Comparison of ENCODE assay signal across 9 cellular contexts in the genomic region with DNA sequence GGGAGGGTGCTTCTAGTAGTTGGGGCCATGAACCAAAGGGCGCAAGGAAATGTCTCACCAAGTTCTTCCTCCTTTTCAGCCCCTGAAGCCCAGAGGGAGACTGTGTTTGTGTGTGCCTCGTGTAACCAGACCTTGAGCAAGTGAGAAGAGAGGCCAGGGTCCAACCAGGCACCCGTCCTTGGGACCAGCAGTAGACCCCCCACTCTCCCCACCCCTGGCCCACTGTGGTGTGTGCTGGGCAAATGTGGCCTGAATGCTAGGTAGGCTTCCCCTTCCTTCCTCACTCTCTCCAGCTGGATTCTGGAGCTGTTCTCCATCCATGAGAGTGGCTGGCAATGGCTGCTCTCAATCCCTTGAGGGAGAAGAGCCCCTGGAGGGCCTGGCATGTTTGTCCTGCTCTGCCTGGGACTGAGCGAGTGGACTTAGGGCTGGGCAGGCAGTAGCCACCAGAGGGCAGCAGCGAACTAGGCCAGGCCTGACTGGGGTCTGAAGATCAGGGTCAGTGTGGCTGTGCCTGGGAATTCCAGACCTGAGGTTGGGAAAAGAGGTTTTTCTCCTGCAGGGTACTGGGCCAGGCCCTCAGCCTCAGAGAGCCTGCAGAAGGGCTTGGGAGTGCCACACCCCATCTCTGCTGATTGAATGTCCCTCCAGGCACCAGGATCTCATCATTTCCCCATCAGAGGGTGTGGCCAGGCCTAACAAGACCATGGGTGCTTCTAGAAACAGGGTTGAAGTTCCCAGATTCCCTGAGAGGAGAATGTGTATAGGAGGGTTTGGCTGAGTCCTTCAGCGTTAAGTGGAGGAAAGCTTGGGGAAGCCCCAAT. TPM values are rescaled to one million over a fixed set of nuclear protein-coding genes. Genes with fewer than 3 reads are reported as not detected.
DNase-seq lines count a peak whose midpoint lies in the region; ATAC-seq and TF ChIP-seq lines count a peak whose summit lies in the region.
"Had no signal": no experiment of that assay in that cellular context is flagged by ENCODE, and none has a peak within 500 bp of the region (broad histone marks: within the 10 kb centered on the region; RNA-seq: fewer than 3 reads in every experiment).

No MANE protein-coding gene starts in this region.

- peaks cover 0 to 2% of the 10 kb centered on the region in 2 donors for H3K36me3 Mint-ChIP-seq in activated T-cell treated with anti-CD3 and anti-CD28 coated beads, Interleukin-2, amount 50 U/mL, for 72 hours (ENCODE audit: insufficient read depth in 2 of 2)

- H3K9me3 Mint-ChIP-seq in activated T-cell treated with anti-CD3 and anti-CD28 coated beads, Interleukin-2, amount 50 U/mL, for 72 hours: no peaks in the 10 kb centered on the region

- peak; percentile 94 for TF ChIP-seq CTCF in foreskin fibroblast (IDR thresholded peaks at IDR 0.05; ENCODE audit: low read depth, low read length)

- ATAC-seq in HG02798 (IDR thresholded peaks at IDR 0.05; ENCODE audit: poor library complexity, unreplicated experiment): peak; percentile 56
- peak; percentile 70 to 73 for ATAC-seq in activated T-cell treated with anti-CD3 and anti-CD28 coated beads, Interleukin-2, amount 50 U/mL, for 72 hours (replicated peaks in 1 of 2)
- ATAC-seq in HG03565 (IDR thresholded peaks at IDR 0.05; ENCODE audit: unreplicated experiment): no peak
- no peak for ATAC-seq in GM21723 (IDR thresholded peaks at IDR 0.05; ENCODE audit: unreplicated experiment)

- no peak overlapping the region for H3K4me3 ChIP-seq in foreskin fibroblast (ENCODE audit: low read depth in 1 of 2, low read length in 2 of 2)
- H3K4me3 ChIP-seq: SK-N-MC had no signal

- no peak overlapping the region for H3K4me3 Mint-ChIP-seq in activated T-cell treated with anti-CD3 and anti-CD28 coated beads, Interleukin-2, amount 50 U/mL, for 72 hours

- H3K4me1 Mint-ChIP-seq in activated T-cell treated with anti-CD3 and anti-CD28 coated beads, Interleukin-2, amount 50 U/mL, for 72 hours (ENCODE audit: low read depth): no peaks in the 10 kb centered on the region

- DNase-seq in COR-L47 (lab: John Stamatoyannopoulos, UW) (peak; percentile 37), NOMO-1 treated with dmso at 0.1 percent for 144 hours (lab: John Stamatoyannopoulos, UW; ENCODE audit: unreplicated experiment) (peak; percentile 18), foreskin fibroblast (peak; percentile 35 to 78), occipital lobe (lab: John Stamatoyannopoulos, UW) (peak; percentile 11)
- DNase-seq in activated T-cell treated with anti-CD3 and anti-CD28 coated beads, Interleukin-2, amount 50 U/mL, for 72 hours: peak; percentile 56 to 57

- no peaks in the 10 kb centered on the region for H3K27me3 Mint-ChIP-seq in activated T-cell treated with anti-CD3 and anti-CD28 coated beads, Interleukin-2, amount 50 U/mL, for 72 hours (ENCODE audit: low read depth)

- H3K27ac Mint-ChIP-seq in activated T-cell treated with anti-CD3 and anti-CD28 coated beads, Interleukin-2, amount 50 U/mL, for 72 hours: no peak overlapping the region

RNA-seq across cellular contexts. Expression of a gene that starts 12.4 kb away (rescaled TPM):
- not detected for total RNA-seq in activated T-cell treated with anti-CD3 and anti-CD28 coated beads, Interleukin-2, amount 50 U/mL, for 72 hours
- total RNA-seq in occipital lobe: 0.62 TPM

RNA-seq across cellular contexts. Expression of a gene that starts 22.4 kb away (rescaled TPM):
- 10 to 100 TPM; 33.7 to 40.0 TPM for total RNA-seq in activated T-cell treated with anti-CD3 and anti-CD28 coated beads, Interleukin-2, amount 50 U/mL, for 72 hours
- total RNA-seq in occipital lobe: 49.0 TPM

RNA-seq across cellular contexts. Expression of a gene that starts 45.8 kb away (rescaled TPM):
- 1 to 10 TPM; 1.5 to 1.9 TPM for total RNA-seq in activated T-cell treated with anti-CD3 and anti-CD28 coated beads, Interleukin-2, amount 50 U/mL, for 72 hours
- total RNA-seq in occipital lobe: 3.4 TPM

Comparison
In these comparisons a context has a peak if more than half of its experiments do, and no peak if none do; other contexts are left out.
1. ATAC-seq: peak in HG02798 (single experiment) and activated T-cell treated with anti-CD3 and anti-CD28 coated beads, Interleukin-2, amount 50 U/mL, for 72 hours (2 of 2); none in HG03565 (single experiment) and GM21723 (single experiment).
2. Peak in every context shown above with its lines, with median percentiles within 50 percentile points of each other: DNase-seq.